3 cellular contexts compared by ENCODE assay signal in genomic region chr1:170660281-170660713, GRCh38.
A peak's percentile ranks its signal among the peaks of the same experiment; 100 is the strongest.
TF ChIP-seq lines count a peak whose summit lies in the region.

No MANE protein-coding gene starts in this region.

TF ChIP-seq in SK-N-SH, 30 proteins besides CTCF, POLR2A, EP300 and RAD21:
- TF ChIP-seq GATA2 (CRISPR knock-in tag; IDR thresholded peaks at IDR 0.05): no peak
- TF ChIP-seq, protein P1, sequence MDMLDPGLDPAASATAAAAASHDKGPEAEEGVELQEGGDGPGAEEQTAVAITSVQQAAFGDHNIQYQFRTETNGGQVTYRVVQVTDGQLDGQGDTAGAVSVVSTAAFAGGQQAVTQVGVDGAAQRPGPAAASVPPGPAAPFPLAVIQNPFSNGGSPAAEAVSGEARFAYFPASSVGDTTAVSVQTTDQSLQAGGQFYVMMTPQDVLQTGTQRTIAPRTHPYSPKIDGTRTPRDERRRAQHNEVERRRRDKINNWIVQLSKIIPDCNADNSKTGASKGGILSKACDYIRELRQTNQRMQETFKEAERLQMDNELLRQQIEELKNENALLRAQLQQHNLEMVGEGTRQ (IDR thresholded peaks at IDR 0.05; ENCODE audit: borderline replicate concordance, low read depth, low read length): no peak
- no peak for TF ChIP-seq CHD2 (IDR thresholded peaks at IDR 0.05; ENCODE audit: low read length, partially characterized antibody)
- TF ChIP-seq, protein P2, sequence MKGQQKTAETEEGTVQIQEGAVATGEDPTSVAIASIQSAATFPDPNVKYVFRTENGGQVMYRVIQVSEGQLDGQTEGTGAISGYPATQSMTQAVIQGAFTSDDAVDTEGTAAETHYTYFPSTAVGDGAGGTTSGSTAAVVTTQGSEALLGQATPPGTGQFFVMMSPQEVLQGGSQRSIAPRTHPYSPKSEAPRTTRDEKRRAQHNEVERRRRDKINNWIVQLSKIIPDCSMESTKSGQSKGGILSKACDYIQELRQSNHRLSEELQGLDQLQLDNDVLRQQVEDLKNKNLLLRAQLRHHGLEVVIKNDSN (IDR thresholded peaks at IDR 0.05; ENCODE audit: borderline replicate concordance, low read depth): no peak
- no peak for TF ChIP-seq SMC3 (IDR thresholded peaks at IDR 0.05; ENCODE audit: low read depth, low read length)

TF ChIP-seq in SK-N-SH treated with all-trans-retinoic acid at 6 μM for 48 hours, 23 proteins besides CTCF, POLR2A, EP300 and RAD21:
- no peak for TF ChIP-seq ESRRG (CRISPR knock-in tag; IDR thresholded peaks at IDR 0.05)
- TF ChIP-seq CSRNP3 (CRISPR knock-in tag; IDR thresholded peaks at IDR 0.05): no peak
- TF ChIP-seq ZFP3 (CRISPR knock-in tag; IDR thresholded peaks at IDR 0.05): no peak
- TF ChIP-seq ZC3H10 (CRISPR knock-in tag; IDR thresholded peaks at IDR 0.05): no peak
- no peak for TF ChIP-seq BACH2 (CRISPR knock-in tag; IDR thresholded peaks at IDR 0.05; ENCODE audit: borderline replicate concordance)
- no peak for TF ChIP-seq ZNF70 (CRISPR knock-in tag; IDR thresholded peaks at IDR 0.05)
- TF ChIP-seq TSHZ2 (CRISPR knock-in tag; IDR thresholded peaks at IDR 0.05): no peak
- TF ChIP-seq SNAI2 (CRISPR knock-in tag; IDR thresholded peaks at IDR 0.05): no peak
- TF ChIP-seq PPARA (CRISPR knock-in tag; IDR thresholded peaks at IDR 0.05; ENCODE audit: borderline replicate concordance): no peak

TF ChIP-seq in endothelial cell of umbilical vein, 7 proteins besides CTCF, POLR2A, EP300 and RAD21:
- peak; percentile 8 for TF ChIP-seq EZH2 (IDR thresholded peaks at IDR 0.05; ENCODE audit: borderline replicate concordance, low read depth, low read length, severe bottlenecking)
- no peak for TF ChIP-seq GATA2 (IDR thresholded peaks at IDR 0.05; ENCODE audit: insufficient read depth, insufficient read length, low read depth, low read length)
